Comparison of ENCODE assay signal across 12 cellular contexts in genomic region chr6:36913082-36913481, GRCh38. TPM values are rescaled to one million over a fixed set of nuclear protein-coding genes. Genes with fewer than 3 reads are reported as not detected.
DNase-seq lines count a peak whose midpoint lies in the region; ATAC-seq, FAIRE-seq and TF ChIP-seq lines count a peak whose summit lies in the region.
"Had no signal": no experiment of that assay in that cellular context is flagged by ENCODE, and none has a peak within 500 bp of the region (broad histone marks: within the 10 kb centered on the region; RNA-seq: fewer than 3 reads in every experiment).

No MANE protein-coding gene starts in this region.

- no peak for FAIRE-seq in GM19239 (lab: Jason Lieb, UNC)

- peak overlapping the region; percentile 12 to 81 (median 78) for H3K4me3 Mint-ChIP-seq in CD8-positive, alpha-beta memory T cell
- H3K4me3 Mint-ChIP-seq in neural crest cell = no peak overlapping the region

- peaks cover 25 to 47% (median 34%) of the 10 kb centered on the region in 3 donors for H3K4me1 Mint-ChIP-seq in CD8-positive, alpha-beta memory T cell
- H3K4me1 Mint-ChIP-seq in neural crest cell = peaks cover 1% of the 10 kb centered on the region

- POLR2A ChIA-PET in CD8-positive, alpha-beta memory T cell (lab: Charles Lee) = no interaction called here

- H3K27ac Mint-ChIP-seq in CD8-positive, alpha-beta memory T cell = peak overlapping the region; percentile 79 to 98 (median 90)
- H3K27ac Mint-ChIP-seq in activated naive CD4-positive, alpha-beta T cell treated with anti-CD3 and anti-CD28 coated beads, Interleukin-2, amount 50 U/mL, for 72 hours = peak overlapping the region; percentile 64 to 96
- peak overlapping the region; percentile 62 for H3K27ac Mint-ChIP-seq in neural crest cell (ENCODE audit: unreplicated experiment)

- peak; percentile 4 for ATAC-seq in HG02798 (IDR thresholded peaks at IDR 0.05; ENCODE audit: poor library complexity, unreplicated experiment)
- ATAC-seq in activated naive CD4-positive, alpha-beta T cell treated with anti-CD3 and anti-CD28 coated beads, Interleukin-2, amount 50 U/mL, for 72 hours = no peak
- no peak for ATAC-seq in GM21528 (IDR thresholded peaks at IDR 0.05; ENCODE audit: low FRiP score, unreplicated experiment)

- no peaks in the 10 kb centered on the region for H3K9me3 ChIP-seq in CD8-positive, alpha-beta memory T cell (ENCODE audit: low read length)

- peaks cover 24% of the 10 kb centered on the region for H3K36me3 ChIP-seq in CD8-positive, alpha-beta memory T cell (ENCODE audit: insufficient read depth, low read length)

- no peak for DNase-seq in CD8-positive, alpha-beta memory T cell
- DNase-seq in activated naive CD4-positive, alpha-beta T cell treated with anti-CD3 and anti-CD28 coated beads, Interleukin-2, amount 50 U/mL, for 72 hours (ENCODE audit: low spot score in 2 of 2) = no peak
- no peak for DNase-seq in neural crest cell (ENCODE audit: low read depth, low spot score)
- DNase-seq in glomerular visceral epithelial cell (ENCODE audit: extremely low spot score) = no peak
- no peak for DNase-seq in ecto neural progenitor cell (ENCODE audit: low spot score)
- DNase-seq in GM19239 (ENCODE audit: insufficient read length, low spot score) = no peak
- DNase-seq: aorta, naive B cell, NCI-H2171 had no signal

- no peak overlapping the region for H3K4me3 ChIP-seq in CD8-positive, alpha-beta memory T cell (ENCODE audit: low read length)

- H3K9me3 Mint-ChIP-seq in CD8-positive, alpha-beta memory T cell = no peaks in the 10 kb centered on the region
- no peaks in the 10 kb centered on the region for H3K9me3 Mint-ChIP-seq in activated naive CD4-positive, alpha-beta T cell treated with anti-CD3 and anti-CD28 coated beads, Interleukin-2, amount 50 U/mL, for 72 hours
- H3K9me3 Mint-ChIP-seq in neural crest cell = no peaks in the 10 kb centered on the region
- H3K9me3 Mint-ChIP-seq: naive B cell had no signal

- peaks cover 22% of the 10 kb centered on the region for H3K4me1 ChIP-seq in CD8-positive, alpha-beta memory T cell (ENCODE audit: insufficient read depth, low read length)

- CTCF ChIA-PET in CD8-positive, alpha-beta memory T cell (lab: Charles Lee) = interaction anchor here (1.4 to 2.0 kb wide), 2 partner anchors 14 to 105 kb away, joined by 4 to 12 read pairs; no protein-coding TSS in a partner anchor

- H3K27me3 Mint-ChIP-seq in CD8-positive, alpha-beta memory T cell = no peaks in the 10 kb centered on the region
- H3K27me3 Mint-ChIP-seq in neural crest cell (ENCODE audit: low read depth) = no peaks in the 10 kb centered on the region
- H3K27me3 Mint-ChIP-seq: naive B cell had no signal

- no peak for TF ChIP-seq CTCF in neural crest cell (conservative IDR thresholded peaks at IDR 0.05)

- H3K27ac ChIP-seq in CD8-positive, alpha-beta memory T cell (ENCODE audit: low read depth, low read length) = no peak overlapping the region

- H3K27me3 ChIP-seq in CD8-positive, alpha-beta memory T cell (ENCODE audit: insufficient read depth, low read length, poor library complexity, severe bottlenecking) = no peaks in the 10 kb centered on the region

- H3K36me3 Mint-ChIP-seq in CD8-positive, alpha-beta memory T cell = peaks cover 0 to 55% (median 12%) of the 10 kb centered on the region in 3 donors
- peaks cover 18 to 19% of the 10 kb centered on the region in 2 donors for H3K36me3 Mint-ChIP-seq in activated naive CD4-positive, alpha-beta T cell treated with anti-CD3 and anti-CD28 coated beads, Interleukin-2, amount 50 U/mL, for 72 hours
- no peaks in the 10 kb centered on the region for H3K36me3 Mint-ChIP-seq in neural crest cell (ENCODE audit: low read depth)

RNA-seq across cellular contexts. Expression of gene C6orf89, which starts 27.3 kb away (rescaled TPM):
- 10 to 100 TPM; 37.4 to 40.0 TPM for total RNA-seq in CD8-positive, alpha-beta memory T cell
- 51.6 TPM for polyA plus RNA-seq in CD8-positive, alpha-beta memory T cell
- total RNA-seq in activated naive CD4-positive, alpha-beta T cell treated with anti-CD3 and anti-CD28 coated beads, Interleukin-2, amount 50 U/mL, for 72 hours = 10 to 100 TPM; 31.6 to 31.9 TPM
- total RNA-seq in neural crest cell = 29.0 and 32.3 TPM in 2 replicates

RNA-seq across cellular contexts. Expression of gene PPIL1, which starts 38.5 kb away (rescaled TPM):
- 10 to 100 TPM; 66.6 to 68.8 TPM for total RNA-seq in CD8-positive, alpha-beta memory T cell
- polyA plus RNA-seq in CD8-positive, alpha-beta memory T cell = 23.3 TPM
- 10 to 100 TPM; 23.4 to 44.3 TPM for total RNA-seq in activated naive CD4-positive, alpha-beta T cell treated with anti-CD3 and anti-CD28 coated beads, Interleukin-2, amount 50 U/mL, for 72 hours
- 82.8 and 84.9 TPM in 2 replicates for total RNA-seq in neural crest cell

RNA-seq across cellular contexts. Expression of gene PI16, which starts 41.5 kb away (rescaled TPM):
- total RNA-seq in CD8-positive, alpha-beta memory T cell = under 1 TPM; 0.20 to 0.37 TPM
- polyA plus RNA-seq in CD8-positive, alpha-beta memory T cell = 13.6 TPM
- total RNA-seq in activated naive CD4-positive, alpha-beta T cell treated with anti-CD3 and anti-CD28 coated beads, Interleukin-2, amount 50 U/mL, for 72 hours = 1 to 10 TPM in 1 of 2 donors, under 1 TPM in 1; 0.30 to 1.7 TPM
- not detected in 2 replicates for total RNA-seq in neural crest cell
- total RNA-seq: RPMI7951 had no signal
